Comparison of ENCODE assay signal across 15 cellular contexts in the genomic region with DNA sequence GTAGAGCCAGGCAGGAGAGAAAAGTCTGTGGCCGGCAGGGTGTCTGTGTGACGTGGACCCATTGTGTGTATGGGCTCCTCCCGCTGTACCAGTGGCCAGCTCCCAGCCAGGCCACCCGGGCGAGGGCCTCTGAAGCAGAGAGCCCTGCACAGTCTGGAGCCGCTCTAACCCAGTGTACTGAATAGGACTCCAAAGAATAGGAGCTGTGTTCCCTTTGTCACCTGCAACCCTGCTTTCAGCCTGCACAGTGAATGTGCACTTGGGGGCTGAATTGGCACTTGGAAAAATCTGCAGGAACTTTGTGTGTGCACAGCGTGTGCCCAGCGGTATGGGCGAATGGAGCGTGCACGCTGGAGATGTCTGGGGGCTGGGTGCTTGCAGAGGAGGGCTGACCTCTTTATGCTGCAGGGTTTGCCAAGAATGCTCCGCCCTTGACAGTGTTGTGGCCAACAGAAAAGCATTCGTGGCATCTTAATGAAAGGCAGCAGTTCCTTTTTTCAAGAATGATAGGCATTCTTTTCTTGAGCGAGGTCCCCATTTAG.
DNase-seq lines count a peak whose midpoint lies in the region; ATAC-seq and TF ChIP-seq lines count a peak whose summit lies in the region.
"Had no signal": no experiment of that assay in that cellular context is flagged by ENCODE, and none has a peak within 500 bp of the region (broad histone marks: within the 10 kb centered on the region; RNA-seq: fewer than 3 reads in every experiment).

No MANE protein-coding gene starts in this region.

- no peaks in the 10 kb centered on the region for H3K36me3 ChIP-seq in transverse colon
- H3K36me3 ChIP-seq: neutrophil, SJCRH30 had no signal

- TF ChIP-seq CTCF in nephron progenitor cell (IDR thresholded peaks at IDR 0.05), result no peak
- TF ChIP-seq CTCF in transverse colon (IDR thresholded peaks at IDR 0.05), result no peak

- peak overlapping the region; percentile 28 for H3K27ac Mint-ChIP-seq in nephron progenitor cell

- H3K27me3 Mint-ChIP-seq in nephron progenitor cell (ENCODE audit: low read depth, poor library complexity), result peaks cover 3% of the 10 kb centered on the region

- no peak overlapping the region for H3K4me3 ChIP-seq in transverse colon
- H3K4me3 ChIP-seq: A549, SJCRH30 had no signal

- H3K27me3 ChIP-seq in transverse colon, result no peaks in the 10 kb centered on the region
- H3K27me3 ChIP-seq: neutrophil, SJCRH30 had no signal

- H3K4me3 Mint-ChIP-seq in nephron progenitor cell, result no peak overlapping the region

- peaks cover 9% of the 10 kb centered on the region for H3K36me3 Mint-ChIP-seq in nephron progenitor cell (ENCODE audit: low read depth)

- no peaks in the 10 kb centered on the region for H3K9me3 Mint-ChIP-seq in nephron progenitor cell

- ATAC-seq in GM19328 (IDR thresholded peaks at IDR 0.05; ENCODE audit: unreplicated experiment), result no peak
- ATAC-seq in stimulated activated naive CD8-positive, alpha-beta T cell treated with anti-CD3 and anti-CD28 coated beads, Interleukin-15, Interleukin-2, amounts not matched to agents 100 U/mL and 50 U/mL, for 24 hours, result no peak
- ATAC-seq: A549 had no signal

- peaks cover 0 to 18% (median 9%) of the 10 kb centered on the region in 4 donors for H3K4me1 ChIP-seq in transverse colon

- no peaks in the 10 kb centered on the region for H3K9me3 ChIP-seq in transverse colon
- H3K9me3 ChIP-seq: A549, neutrophil, SJCRH30 had no signal

- H3K27ac ChIP-seq in transverse colon, result peak overlapping the region in 3 of 4 donors; percentile 22 to 46 (median 36)
- H3K27ac ChIP-seq: A549, neutrophil, SJCRH30 had no signal

- in situ Hi-C loops in transverse colon (cut with MboI; ENCODE audit: low pct_ligation_motif_present in 1 of 4, low pct_unique_long_range_greater_than_20kb in 1 of 4, low sequenced_read_pairs in 3 of 4), result no loop called here

- WGBS in transverse colon (ENCODE audit: low coverage in 1 of 2), 2 donors, result 20 to 75% methylated on average over 1 to 14 of the region's 14 CpGs

- no peak for TF ChIP-seq POLR2A in transverse colon (IDR thresholded peaks at IDR 0.05)

- no peak for TF ChIP-seq EP300 in transverse colon (IDR thresholded peaks at IDR 0.05; ENCODE audit: low read depth)

- DNase-seq in activated CD4-positive, alpha-beta T cell treated with anti-CD3 and anti-CD28 coated beads, Interleukin-2, amount 50 U/mL, for 1 hour, result peak; percentile 0
- DNase-seq in activated CD4-positive, alpha-beta T cell treated with anti-CD3 and anti-CD28 coated beads for 48 hours, result no peak
- DNase-seq in fibroblast of gingiva (ENCODE audit: low read depth), result peak; percentile 59
- no peak for DNase-seq in nephron progenitor cell
- DNase-seq in transverse colon, result no peak
- DNase-seq in HCEC 1CT, result no peak
- DNase-seq in stimulated activated naive CD8-positive, alpha-beta T cell treated with anti-CD3 and anti-CD28 coated beads, Interleukin-15, Interleukin-2, amounts not matched to agents 100 U/mL and 50 U/mL, for 24 hours, result no peak
- DNase-seq: activated CD4-positive, alpha-beta T cell treated with anti-CD3 and anti-CD28 coated beads for 4 hours; activated gamma-delta T cell; GF-D8; NCI-H226; SJCRH30 had no signal

- peaks cover 80% of the 10 kb centered on the region for H3K4me1 Mint-ChIP-seq in nephron progenitor cell

- intact Hi-C loops in transverse colon (cut with DNase I; ENCODE audit: low total_unique reads), result no loop called here

Comparison
In these comparisons a context has a peak if more than half of its experiments do, and no peak if none do; other contexts are left out.
1. DNase-seq: peak in activated CD4-positive, alpha-beta T cell treated with anti-CD3 and anti-CD28 coated beads, Interleukin-2, amount 50 U/mL, for 1 hour (single experiment) and fibroblast of gingiva (single experiment); none in activated CD4-positive, alpha-beta T cell treated with anti-CD3 and anti-CD28 coated beads for 48 hours (single experiment), nephron progenitor cell (single experiment), transverse colon (single experiment), HCEC 1CT (single experiment) and stimulated activated naive CD8-positive, alpha-beta T cell treated with anti-CD3 and anti-CD28 coated beads, Interleukin-15, Interleukin-2, amounts not matched to agents 100 U/mL and 50 U/mL, for 24 hours (single experiment).